Comparison of ENCODE assay signal across 8 cellular contexts in genomic region chr14:69129264-69129880, GRCh38. TPM values are rescaled to one million over a fixed set of nuclear protein-coding genes. Genes with fewer than 3 reads are reported as not detected.
DNase-seq lines count a peak whose midpoint lies in the region; FAIRE-seq and TF ChIP-seq lines count a peak whose summit lies in the region.

No MANE protein-coding gene starts in this region.

- no peak overlapping the region for H3K9ac ChIP-seq in mammary epithelial cell (ENCODE audit: insufficient read depth, low read length)

- DNase-seq in COLO829 (ENCODE audit: low spot score) = peak; percentile 88
- peak; percentile 65 for DNase-seq in HFF-Myc (ENCODE audit: extremely low read depth, low read depth)
- peak; percentile 72 for DNase-seq in NCI-H2196 treated with DMSO at 0.1 percent for 48 hours (lab: John Stamatoyannopoulos, UW; ENCODE audit: unreplicated experiment)
- peak; percentile 67 for DNase-seq in mammary epithelial cell
- peak; percentile 41 to 65 (median 49) for DNase-seq in stimulated activated CD4-positive, alpha-beta T cell treated with anti-CD3 and anti-CD28 coated beads, Interleukin-12 subunit alpha, Interleukin-12 subunit beta, amount 100 ng/mL, for 48 hours (ENCODE audit: low read depth in 2 of 3, low spot score in 1 of 3)
- DNase-seq in GOT3 (lab: John Stamatoyannopoulos, UW) = no peak

- H3K4me1 ChIP-seq in mammary epithelial cell (ENCODE audit: insufficient read depth, low read length) = peaks cover 25% of the 10 kb centered on the region

- H3K9me3 ChIP-seq in mammary epithelial cell (replicated peaks; ENCODE audit: insufficient read depth, low read length) = no peaks in the 10 kb centered on the region

- intact Hi-C loops in mammary epithelial cell (cut with micrococcal nuclease) = loop anchor here (1.0 to 2.0 kb wide), 6 partner anchors 24 to 331 kb away; partner anchors contain the start of genes DCAF5 and EXD2

- H3K4me2 ChIP-seq in mammary epithelial cell (ENCODE audit: insufficient read depth, low read depth, low read length) = no peak overlapping the region

- in situ Hi-C loops in mammary epithelial cell (cut with MboI; ENCODE audit: low sequenced_read_pairs in 2 of 2) = no loop called here

- no peak overlapping the region for H3K4me3 ChIP-seq in HFF-Myc (replicated peaks; ENCODE audit: low read depth, low read length)
- H3K4me3 ChIP-seq in WI38 (ENCODE audit: low read depth, low read length) = no peak overlapping the region
- no peak overlapping the region for H3K4me3 ChIP-seq in mammary epithelial cell (replicated peaks in 1 of 3; ENCODE audit: insufficient read depth in 1 of 3, low read depth in 2 of 3, low read length in 3 of 3)

- TF ChIP-seq CTCF in HFF-Myc (IDR thresholded peaks at IDR 0.05; ENCODE audit: low read depth, low read length, missing control alignments) = peak; percentile 94
- peak; percentile 92 for TF ChIP-seq CTCF in WI38 (IDR thresholded peaks at IDR 0.05; ENCODE audit: low read depth, low read length)
- peak; percentile 95 to 99 for TF ChIP-seq CTCF in mammary epithelial cell (conservative IDR thresholded peaks at IDR 0.05 in 1 of 2, IDR thresholded peaks at IDR 0.05 in 1 of 2; ENCODE audit: extremely low read depth in 1 of 2, insufficient read depth in 1 of 2, low read depth in 1 of 2, low read length in 2 of 2)

- BruUV-seq in mammary epithelial cell (replicated peaks; lab: Mats Ljungman, UMichigan) = no TSS peak

- no peaks in the 10 kb centered on the region for H3K27me3 ChIP-seq in mammary epithelial cell (ENCODE audit: insufficient read depth, low read length)

- WGBS in mammary epithelial cell (ENCODE audit: low coverage, missing lambda C conversion rate) = 25% methylated on average over 7 of the region's 7 CpGs

- peak overlapping the region; percentile 0 for H2AFZ ChIP-seq in mammary epithelial cell (ENCODE audit: low read depth, low read length)

- H3K36me3 ChIP-seq in mammary epithelial cell (ENCODE audit: insufficient read depth, low read length) = no peaks in the 10 kb centered on the region

- no peaks in the 10 kb centered on the region for H4K20me1 ChIP-seq in mammary epithelial cell (ENCODE audit: insufficient read depth, low read length)

- FAIRE-seq in islet of Langerhans (lab: Jason Lieb, UNC) = peak; percentile 86

- CTCF ChIA-PET in mammary epithelial cell (lab: Charles Lee; ENCODE audit: low non-redundant PET) = interaction anchor here (0.5 to 0.6 kb wide), 5 partner anchors 21 to 347 kb away, joined by 4 read pairs; no protein-coding TSS in a partner anchor

- dilution Hi-C loops in mammary epithelial cell (cut with HindIII; ENCODE audit: low sequenced_read_pairs) = no loop called here

- peak overlapping the region; percentile 39 for H3K27ac ChIP-seq in mammary epithelial cell (ENCODE audit: insufficient read depth, low read depth, low read length)

- peaks cover 87% of the 10 kb centered on the region for H3K79me2 ChIP-seq in mammary epithelial cell (ENCODE audit: insufficient read depth, low read length)

RNA-seq across cellular contexts. Expression of gene DCAF5, which starts 23.5 kb away (rescaled TPM):
- total RNA-seq in mammary epithelial cell = 10 to 100 TPM; 39.6 to 49.2 TPM
- 35.6 TPM for polyA plus RNA-seq in mammary epithelial cell
- 46.7 TPM for polyA minus RNA-seq in mammary epithelial cell
